Comparison of ENCODE assay signal across 9 cellular contexts in the genomic region with DNA sequence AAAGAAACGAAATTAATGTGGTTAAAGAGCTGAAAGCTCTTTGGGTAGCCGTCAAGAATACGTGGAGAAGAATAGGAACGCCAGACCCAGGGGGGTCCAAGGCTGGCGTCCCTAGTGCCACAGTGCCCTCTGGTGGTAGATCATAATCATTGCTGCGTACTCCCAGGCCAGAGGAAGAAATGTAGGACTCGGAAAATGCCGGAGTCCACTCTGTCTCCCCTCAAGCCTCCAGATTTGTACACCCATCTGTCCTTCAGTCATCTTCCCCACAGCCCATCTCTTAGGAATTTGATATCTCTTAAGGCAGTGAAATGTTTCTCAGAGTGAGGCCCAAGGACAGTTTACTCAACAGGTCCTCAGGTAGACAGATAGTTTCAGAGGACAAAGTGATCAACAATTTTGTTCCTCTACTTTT. TPM values are rescaled to one million over a fixed set of nuclear protein-coding genes. Genes with fewer than 3 reads are reported as not detected.
DNase-seq lines count a peak whose midpoint lies in the region; ATAC-seq and TF ChIP-seq lines count a peak whose summit lies in the region.
"Had no signal": no experiment of that assay in that cellular context is flagged by ENCODE, and none has a peak within 500 bp of the region (broad histone marks: within the 10 kb centered on the region; RNA-seq: fewer than 3 reads in every experiment).

No MANE protein-coding gene starts in this region.

- H3K4me3 Mint-ChIP-seq in memory B cell: no peak overlapping the region
- H3K4me3 Mint-ChIP-seq: T-helper 1 cell treated with Interleukin-12 subunit alpha and Interleukin-12 subunit beta and Interleukin-4 antibody, amounts not matched to agents 30 μg/mL and 1 μg/mL, for 36 hours had no signal

- H3K4me3 ChIP-seq in dorsolateral prefrontal cortex: no peak overlapping the region

- peaks cover 8% of the 10 kb centered on the region for H3K4me1 Mint-ChIP-seq in memory B cell

- no peaks in the 10 kb centered on the region for H3K36me3 Mint-ChIP-seq in memory B cell

- intact Hi-C loops in dorsolateral prefrontal cortex (cut with DNase I): loop anchor here (2.0 kb wide), 2 partner anchors 296 to 298 kb away; no protein-coding TSS in a partner anchor

- ATAC-seq in HG02678 (IDR thresholded peaks at IDR 0.05; ENCODE audit: unreplicated experiment) (peak; percentile 68), memory B cell (ENCODE audit: low read depth) (peak; percentile 79)

- H3K27me3 Mint-ChIP-seq in memory B cell: peaks cover 27% of the 10 kb centered on the region

- peak; percentile 76 for DNase-seq in DMS 273 (lab: John Stamatoyannopoulos, UW; ENCODE audit: unreplicated experiment)
- DNase-seq in NCI-H460 (ENCODE audit: extremely low read depth, low read depth): peak; percentile 53
- DNase-seq in activated CD4-positive, alpha-beta T cell treated with anti-CD3 and anti-CD28 coated beads, Interleukin-2, amount 50 U/mL, for 24 hours (ENCODE audit: low read depth in 1 of 2, low spot score in 1 of 2): peak; percentile 21 to 55
- DNase-seq in dorsolateral prefrontal cortex: peak in 8 of 10 donors; percentile 28 to 73 (median 46)
- peak; percentile 59 to 67 for DNase-seq in memory B cell (ENCODE audit: low spot score in 2 of 2)
- peak; percentile 32 to 41 for DNase-seq in stimulated activated CD8-positive, alpha-beta memory T cell treated with anti-CD3 and anti-CD28 coated beads, Interleukin-2, amount 100 ng/mL, for 48 hours (ENCODE audit: low read depth in 2 of 2)
- DNase-seq in NCI-H524 treated with DMSO at 0.1 percent for 48 hours (lab: John Stamatoyannopoulos, UW): no peak

- no peaks in the 10 kb centered on the region for H3K9me3 Mint-ChIP-seq in memory B cell
- H3K9me3 Mint-ChIP-seq: T-helper 1 cell treated with Interleukin-12 subunit alpha and Interleukin-12 subunit beta and Interleukin-4 antibody, amounts not matched to agents 30 μg/mL and 1 μg/mL, for 36 hours had no signal

- peak; percentile 87 to 100 (median 96) for TF ChIP-seq CTCF in dorsolateral prefrontal cortex (IDR thresholded peaks at IDR 0.05 in 54 of 56, conservative IDR thresholded peaks at IDR 0.05 in 2 of 56; ENCODE audit: low read depth in 1 of 56, partially characterized antibody in 56 of 56)

- peak overlapping the region in 1 of 59 donors; percentile 10 for H3K27ac ChIP-seq in dorsolateral prefrontal cortex

- peaks cover 0 to 12% (median 0%) of the 10 kb centered on the region in 45 donors for H3K27me3 ChIP-seq in dorsolateral prefrontal cortex

- no peak overlapping the region for H3K27ac Mint-ChIP-seq in memory B cell
- H3K27ac Mint-ChIP-seq: T-helper 1 cell treated with Interleukin-12 subunit alpha and Interleukin-12 subunit beta and Interleukin-4 antibody, amounts not matched to agents 30 μg/mL and 1 μg/mL, for 36 hours had no signal

RNA-seq across cellular contexts. Expression of a gene that starts 25.4 kb away (rescaled TPM):
- not detected in 2 replicates for total RNA-seq in NCI-H460 (2014; rRNA removed; shearing (Covaris generic))
- 0.38 TPM in 1 of 2 replicates, not detected in the other for polyA plus RNA-seq in NCI-H460 (2014; cell fraction: nucleus; rRNA removed)
- total RNA-seq in dorsolateral prefrontal cortex: under 1 TPM in 1 of 120 experiments, not detected in 119; 0.39 TPM

RNA-seq across cellular contexts. Expression of a gene that starts 56.8 kb away (rescaled TPM):
- 180 and 190 TPM in 2 replicates for total RNA-seq in NCI-H460 (2014; rRNA removed; shearing (Covaris generic))
- polyA plus RNA-seq in NCI-H460 (2014; cell fraction: nucleus; rRNA removed): 144 and 152 TPM in 2 replicates
- 100 to 1,000 TPM in 1 of 120 experiments, 10 to 100 TPM in 119; 16.4 to 101 (median 39.3) TPM for total RNA-seq in dorsolateral prefrontal cortex
